Comparison of ENCODE assay signal across 13 cellular contexts in genomic region chr18:51168031-51168742, GRCh38. TPM values are rescaled to one million over a fixed set of nuclear protein-coding genes. Genes with fewer than 3 reads are reported as not detected.
DNase-seq lines count a peak whose midpoint lies in the region; ATAC-seq, FAIRE-seq and TF ChIP-seq lines count a peak whose summit lies in the region.
"Had no signal": no experiment of that assay in that cellular context is flagged by ENCODE, and none has a peak within 500 bp of the region (broad histone marks: within the 10 kb centered on the region; RNA-seq: fewer than 3 reads in every experiment).

No MANE protein-coding gene starts in this region.

- FAIRE-seq in GM18507 (lab: Jason Lieb, UNC): peak; percentile 26
- FAIRE-seq in frontal cortex (lab: Jason Lieb, UNC): no peak
- FAIRE-seq: kidney had no signal

- H3K36me3 ChIP-seq in DND-41 (ENCODE audit: insufficient read depth, low read length) (no peaks in the 10 kb centered on the region), iPS-18a (ENCODE audit: control insufficient read depth, low read depth, low read length) (no peaks in the 10 kb centered on the region), BE2C (no peaks in the 10 kb centered on the region)

- DNase-seq in DND-41 (no peak), GM18507 (ENCODE audit: extremely low spot score, insufficient read length, low read depth) (no peak), mesothelial cell of epicardium (ENCODE audit: low spot score in 2 of 2, unreplicated experiment in 2 of 2) (no peak), BE2C (no peak), frontal cortex (ENCODE audit: low spot score in 2 of 2) (no peak)
- no peak for DNase-seq in activated CD4-positive, alpha-beta memory T cell treated with anti-CD3 and anti-CD28 coated beads for 36 hours
- DNase-seq in activated effector memory CD4-positive, alpha-beta T cell treated with Interleukin-2 at 50 U/mL for 16 hours: no peak
- DNase-seq: CD4-positive, alpha-beta T cell; kidney; NCI-H2081 treated with DMSO at 0.1 percent for 48 hours; right cardiac atrium; SW 1271 had no signal

- TF ChIP-seq CTCF in DND-41 (IDR thresholded peaks at IDR 0.05; ENCODE audit: borderline replicate concordance, extremely low read depth, low read length, poor library complexity, severe bottlenecking): peak; percentile 42
- no peak for TF ChIP-seq CTCF in mesothelial cell of epicardium (IDR thresholded peaks at IDR 0.05; ENCODE audit: unreplicated experiment)
- no peak for TF ChIP-seq CTCF in BE2C (IDR thresholded peaks at IDR 0.05; ENCODE audit: low read depth, low read length)

- no peaks in the 10 kb centered on the region for H3K27me3 Mint-ChIP-seq in activated CD4-positive, alpha-beta memory T cell treated with anti-CD3 and anti-CD28 coated beads for 36 hours
- no peaks in the 10 kb centered on the region for H3K27me3 Mint-ChIP-seq in mesothelial cell of epicardium (ENCODE audit: low read depth)
- H3K27me3 Mint-ChIP-seq: CD4-positive, alpha-beta T cell had no signal

- intact Hi-C loops in activated CD4-positive, alpha-beta memory T cell treated with anti-CD3 and anti-CD28 coated beads for 36 hours (cut with micrococcal nuclease): no loop called here

- peaks cover 20% of the 10 kb centered on the region for H4K20me1 ChIP-seq in DND-41 (ENCODE audit: insufficient read depth, low read length)

- H3K27ac Mint-ChIP-seq in activated CD4-positive, alpha-beta memory T cell treated with anti-CD3 and anti-CD28 coated beads for 36 hours: peak overlapping the region; percentile 97
- H3K27ac Mint-ChIP-seq in mesothelial cell of epicardium: no peak overlapping the region

- H3K9me3 ChIP-seq in DND-41 (ENCODE audit: insufficient read depth, low read length, severe bottlenecking): no peaks in the 10 kb centered on the region
- H3K9me3 ChIP-seq in iPS-18a (ENCODE audit: control insufficient read depth, low read depth, low read length): no peaks in the 10 kb centered on the region
- H3K9me3 ChIP-seq in BE2C: no peaks in the 10 kb centered on the region

- POLR2A ChIA-PET in activated CD4-positive, alpha-beta memory T cell treated with anti-CD3 and anti-CD28 coated beads for 36 hours (lab: Charles Lee): interaction anchor here (1.2 to 1.6 kb wide), 2 partner anchors 19 to 25 kb away, joined by 3 to 4 read pairs; no protein-coding TSS in a partner anchor

- CTCF ChIA-PET in activated CD4-positive, alpha-beta memory T cell treated with anti-CD3 and anti-CD28 coated beads for 36 hours (lab: Charles Lee): interaction anchor here (1.2 to 1.5 kb wide), 3 partner anchors 8 to 110 kb away, joined by 3 read pairs; no protein-coding TSS in a partner anchor

- H3K4me3 ChIP-seq in DND-41 (ENCODE audit: low read depth in 1 of 2, low read length in 2 of 2) (no peak overlapping the region), iPS-18a (ENCODE audit: low read length) (peak overlapping the region; percentile 18), BE2C (ENCODE audit: low read depth, low read length) (no peak overlapping the region)

- ATAC-seq in DND-41 (ENCODE audit: insufficient read depth, low read depth): peak; percentile 57

- peaks cover 50% of the 10 kb centered on the region for H3K4me1 Mint-ChIP-seq in activated CD4-positive, alpha-beta memory T cell treated with anti-CD3 and anti-CD28 coated beads for 36 hours (ENCODE audit: low read depth)
- no peaks in the 10 kb centered on the region for H3K4me1 Mint-ChIP-seq in mesothelial cell of epicardium

- H3K27me3 ChIP-seq in DND-41 (ENCODE audit: insufficient read depth, low read length, poor library complexity) (no peaks in the 10 kb centered on the region), iPS-18a (ENCODE audit: control insufficient read depth, insufficient read depth, low read length) (no peaks in the 10 kb centered on the region), BE2C (no peaks in the 10 kb centered on the region)

- H3K9me3 Mint-ChIP-seq in activated CD4-positive, alpha-beta memory T cell treated with anti-CD3 and anti-CD28 coated beads for 36 hours: no peaks in the 10 kb centered on the region
- no peaks in the 10 kb centered on the region for H3K9me3 Mint-ChIP-seq in mesothelial cell of epicardium
- H3K9me3 Mint-ChIP-seq: CD4-positive, alpha-beta T cell had no signal

- H2AFZ ChIP-seq in DND-41 (ENCODE audit: low read depth, low read length): no peak overlapping the region

- H3K4me3 Mint-ChIP-seq in activated CD4-positive, alpha-beta memory T cell treated with anti-CD3 and anti-CD28 coated beads for 36 hours: no peak overlapping the region
- no peak overlapping the region for H3K4me3 Mint-ChIP-seq in mesothelial cell of epicardium
- H3K4me3 Mint-ChIP-seq: CD4-positive, alpha-beta T cell had no signal

- no peaks in the 10 kb centered on the region for H3K79me2 ChIP-seq in DND-41 (ENCODE audit: insufficient read depth, low read length)

- H3K4me1 ChIP-seq in DND-41 (ENCODE audit: insufficient read depth, low read length) (no peaks in the 10 kb centered on the region), iPS-18a (ENCODE audit: control insufficient read depth, low read depth, low read length) (peaks cover 40% of the 10 kb centered on the region), BE2C (no peaks in the 10 kb centered on the region)

- H3K27ac ChIP-seq in DND-41 (ENCODE audit: low read length) (no peak overlapping the region), iPS-18a (ENCODE audit: low read length) (peak overlapping the region; percentile 36)

- H3K9ac ChIP-seq in DND-41 (ENCODE audit: low read depth, low read length) (no peak overlapping the region), iPS-18a (ENCODE audit: low read length) (no peak overlapping the region)

- H3K36me3 Mint-ChIP-seq in activated CD4-positive, alpha-beta memory T cell treated with anti-CD3 and anti-CD28 coated beads for 36 hours: peaks cover 3% of the 10 kb centered on the region
- no peaks in the 10 kb centered on the region for H3K36me3 Mint-ChIP-seq in mesothelial cell of epicardium

- no peak overlapping the region for H3K4me2 ChIP-seq in DND-41 (ENCODE audit: insufficient read depth, low read length)

RNA-seq across cellular contexts. Expression of gene MEX3C, which starts 29.3 kb away (rescaled TPM):
- 10 to 100 TPM; 56.6 to 61.5 TPM for total RNA-seq in activated CD4-positive, alpha-beta memory T cell treated with anti-CD3 and anti-CD28 coated beads for 36 hours
- total RNA-seq in mesothelial cell of epicardium (88.9 to 94.2 TPM (median 92.5 TPM) in 3 replicates), frontal cortex (97.4 TPM)
- 17.0 TPM for polyA plus RNA-seq in BE2C (2012; ENCODE audit: insufficient read depth, insufficient read length, low read depth)
